In genomic region chr6:37280162-37280895, GRCh38 we compare ENCODE assay signal across 1 cellular context.
TF ChIP-seq lines count a peak whose summit lies in the region.

No MANE protein-coding gene starts in this region.

TF ChIP-seq in GM23338, 12 proteins besides CTCF, POLR2A, EP300 and RAD21 (continued from another document):
- no peak for TF ChIP-seq ZNF462 (CRISPR knock-in tag; IDR thresholded peaks at IDR 0.05)
